1 cellular context compared by ENCODE assay signal in genomic region chr17:55286681-55287589, GRCh38.
TF ChIP-seq lines count a peak whose summit lies in the region.

No MANE protein-coding gene starts in this region.

TF ChIP-seq in HepG2, 621 proteins besides CTCF, POLR2A, EP300 and RAD21 (continued from another document):
- TF ChIP-seq MLXIP (CRISPR knock-in tag; IDR thresholded peaks at IDR 0.05; ENCODE audit: borderline replicate concordance): peak; percentile 97
- TF ChIP-seq ZNF44 (CRISPR knock-in tag; IDR thresholded peaks at IDR 0.05): no peak
- no peak for TF ChIP-seq SRSF9 (IDR thresholded peaks at IDR 0.05; ENCODE audit: borderline replicate concordance, insufficient read depth, low read depth, low read length, poor library complexity, severe bottlenecking)
- TF ChIP-seq ZNF136 (CRISPR knock-in tag; IDR thresholded peaks at IDR 0.05; ENCODE audit: low read depth): 0 out of 2 replicates have a peak, but pooled peaks have one; percentile 20
- no peak for TF ChIP-seq PLRG1 (conservative IDR thresholded peaks at IDR 0.05)
- TF ChIP-seq ZNF10 (CRISPR knock-in tag; IDR thresholded peaks at IDR 0.05; ENCODE audit: borderline replicate concordance, low read depth): no peak
- no peak for TF ChIP-seq ZNF34 (CRISPR knock-in tag; IDR thresholded peaks at IDR 0.05; ENCODE audit: borderline replicate concordance)
- peak; percentile 68; the same call in 1 of the 2 replicates for TF ChIP-seq ZC3H13 (CRISPR knock-in tag; IDR thresholded peaks at IDR 0.05)
- TF ChIP-seq SMC3 (IDR thresholded peaks at IDR 0.05; ENCODE audit: low read length): peak; percentile 29; the same call in 1 of the 2 replicates
- TF ChIP-seq SOX5 (CRISPR knock-in tag; IDR thresholded peaks at IDR 0.05; ENCODE audit: borderline replicate concordance): peak; percentile 95
- TF ChIP-seq HOXA9 (CRISPR knock-in tag; IDR thresholded peaks at IDR 0.05; ENCODE audit: borderline replicate concordance): no peak
- peak; percentile 99 for TF ChIP-seq MBD4 (IDR thresholded peaks at IDR 0.05; ENCODE audit: borderline replicate concordance, low read length)
- peak; percentile 97 for TF ChIP-seq NR2F2 (IDR thresholded peaks at IDR 0.05; ENCODE audit: borderline replicate concordance, low read depth)
- TF ChIP-seq MED1 (CRISPR knock-in tag; IDR thresholded peaks at IDR 0.05): peak; percentile 100
- no peak for TF ChIP-seq NFE2L2 (IDR thresholded peaks at IDR 0.05; ENCODE audit: low read length)
- TF ChIP-seq ZNF552 (CRISPR knock-in tag; IDR thresholded peaks at IDR 0.05; ENCODE audit: borderline replicate concordance): peak; percentile 88; the same call in 1 of the 2 replicates
- no peak for TF ChIP-seq U2AF2 (IDR thresholded peaks at IDR 0.05; ENCODE audit: low read depth, low read length)
- TF ChIP-seq ZMYM4 (CRISPR knock-in tag; IDR thresholded peaks at IDR 0.05): peak; percentile 75
- TF ChIP-seq ZNF232 (CRISPR knock-in tag; IDR thresholded peaks at IDR 0.05; ENCODE audit: borderline replicate concordance): peak; percentile 69; the same call in 1 of the 2 replicates
- TF ChIP-seq ZNF788 (CRISPR knock-in tag; IDR thresholded peaks at IDR 0.05; ENCODE audit: borderline replicate concordance): 0 out of 2 replicates have a peak, but pooled peaks have one; percentile 77
- peak; percentile 95 for TF ChIP-seq ZNF609 (CRISPR knock-in tag; IDR thresholded peaks at IDR 0.05; ENCODE audit: borderline replicate concordance)
- TF ChIP-seq ATF4 (CRISPR knock-in tag; IDR thresholded peaks at IDR 0.05): peak; percentile 69 to 97; a peak in 3 of 4 replicates
- no peak for TF ChIP-seq YY1 (IDR thresholded peaks at IDR 0.05; ENCODE audit: insufficient read depth, insufficient replicate concordance, low read depth, low read length)
- TF ChIP-seq IRX3 (CRISPR knock-in tag; IDR thresholded peaks at IDR 0.05; ENCODE audit: borderline replicate concordance, low read depth): 0 out of 2 replicates have a peak, but pooled peaks have one; percentile 61
- peak; percentile 93 for TF ChIP-seq PPARG (CRISPR knock-in tag; conservative IDR thresholded peaks at IDR 0.05)
- no peak for TF ChIP-seq IRF9 (CRISPR knock-in tag; IDR thresholded peaks at IDR 0.05; ENCODE audit: borderline replicate concordance)
- 0 out of 2 replicates have a peak, but pooled peaks have one; percentile 50 for TF ChIP-seq ZNF264 (CRISPR knock-in tag; IDR thresholded peaks at IDR 0.05)
- peak; percentile 99 for TF ChIP-seq FOSL2 (CRISPR knock-in tag; IDR thresholded peaks at IDR 0.05)
- TF ChIP-seq MIXL1 (CRISPR knock-in tag; IDR thresholded peaks at IDR 0.05): peak; percentile 99
- peak; percentile 100 for TF ChIP-seq MED13 (CRISPR knock-in tag; IDR thresholded peaks at IDR 0.05)
- TF ChIP-seq ZFP91 (CRISPR knock-in tag; IDR thresholded peaks at IDR 0.05; ENCODE audit: borderline replicate concordance): no peak
- peak; percentile 62 for TF ChIP-seq ASH2L (IDR thresholded peaks at IDR 0.05; ENCODE audit: insufficient read length, low read depth, low read length)
- 0 out of 2 replicates have a peak, but pooled peaks have one; percentile 38 for TF ChIP-seq ZNF382 (CRISPR knock-in tag; IDR thresholded peaks at IDR 0.05; ENCODE audit: borderline replicate concordance)
- TF ChIP-seq ZNF883 (CRISPR knock-in tag; IDR thresholded peaks at IDR 0.05; ENCODE audit: not compliant biosample characterization): no peak
- peak; percentile 65; the same call in 1 of the 2 replicates for TF ChIP-seq NKX3-1 (CRISPR knock-in tag; IDR thresholded peaks at IDR 0.05)
- TF ChIP-seq KDM6A (CRISPR knock-in tag; IDR thresholded peaks at IDR 0.05; ENCODE audit: low read depth): peak; percentile 67; the same call in 1 of the 2 replicates
- peak; percentile 97; the same call in 1 of the 2 replicates for TF ChIP-seq ZBTB25 (CRISPR knock-in tag; IDR thresholded peaks at IDR 0.05)
- peak; percentile 71; the same call in 1 of the 2 replicates for TF ChIP-seq XBP1 (CRISPR knock-in tag; IDR thresholded peaks at IDR 0.05)
- TF ChIP-seq MAFK (conservative IDR thresholded peaks at IDR 0.05 in 1 of 2, IDR thresholded peaks at IDR 0.05 in 1 of 2; ENCODE audit: low read length in 2 of 2): peak; percentile 5 to 8; a peak in 2 of 4 replicates
- peak; percentile 24; the same call in 1 of the 2 replicates for TF ChIP-seq REL (CRISPR knock-in tag; conservative IDR thresholded peaks at IDR 0.05)
- no peak for TF ChIP-seq PHB2 (IDR thresholded peaks at IDR 0.05; ENCODE audit: partially characterized antibody)
